Comparison of ENCODE assay signal across 21 cellular contexts in the genomic region with DNA sequence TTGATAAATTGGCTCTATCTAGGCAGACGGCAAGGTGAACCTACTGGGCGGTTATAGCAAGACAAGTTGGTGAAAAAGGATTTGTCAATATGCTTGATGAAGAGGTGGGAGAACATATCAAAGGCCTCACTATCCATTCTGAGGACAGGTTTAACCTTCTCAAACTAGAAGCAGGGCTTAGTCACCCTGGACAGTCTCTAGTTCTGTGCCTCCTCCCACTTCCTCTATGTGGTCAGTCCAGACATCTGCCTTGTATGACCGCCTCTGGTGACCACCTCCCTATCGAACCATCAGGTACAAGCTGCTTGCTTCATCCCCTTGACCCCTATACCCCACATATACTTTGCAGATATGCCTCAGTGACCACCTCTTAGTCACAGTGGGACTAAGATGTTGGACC. TPM values are rescaled to one million over a fixed set of nuclear protein-coding genes. Genes with fewer than 3 reads are reported as not detected.
DNase-seq lines count a peak whose midpoint lies in the region; ATAC-seq and TF ChIP-seq lines count a peak whose summit lies in the region.
"Had no signal": no experiment of that assay in that cellular context is flagged by ENCODE, and none has a peak within 500 bp of the region (broad histone marks: within the 10 kb centered on the region; RNA-seq: fewer than 3 reads in every experiment).

No MANE protein-coding gene starts in this region.

- ATAC-seq in GM23338 (no peak), lower lobe of right lung (no peak), GM21825 (IDR thresholded peaks at IDR 0.05; ENCODE audit: unreplicated experiment) (no peak)
- ATAC-seq: activated T-cell treated with anti-CD3 and anti-CD28 coated beads, Interleukin-2, amount 50 U/mL, for 4 hours; stimulated activated naive CD8-positive, alpha-beta T cell treated with anti-CD3 and anti-CD28 coated beads, Interleukin-15, amount 100 ng/mL, for 72 hours; T-cell had no signal

- H3K27me3 Mint-ChIP-seq in GM23338 (ENCODE audit: insufficient read depth, low read depth, poor library complexity) = peaks cover 18% of the 10 kb centered on the region
- peaks cover 14% of the 10 kb centered on the region for H3K27me3 Mint-ChIP-seq in dendritic cell treated with granulocyte-macrophage colony-stimulating factor and Interleukin-4, amounts not matched to agents 40 ng/mL and 50 ng/mL, for 4 days

- no peak for TF ChIP-seq CTCF in GM23338 (conservative IDR thresholded peaks at IDR 0.05; ENCODE audit: low read depth in 2 of 2)
- no peak for TF ChIP-seq CTCF in dorsolateral prefrontal cortex (IDR thresholded peaks at IDR 0.05 in 54 of 56, conservative IDR thresholded peaks at IDR 0.05 in 2 of 56; ENCODE audit: low read depth in 1 of 56, partially characterized antibody in 56 of 56)
- TF ChIP-seq CTCF in lower lobe of right lung (IDR thresholded peaks at IDR 0.05) = no peak

- H2AFZ ChIP-seq in GM23338 = 0 out of 2 replicates have a peak overlapping the region, but pooled peaks have one; percentile 50

- H3K27ac ChIP-seq in GM23338 (ENCODE audit: low read depth) = no peak overlapping the region
- H3K27ac ChIP-seq in dorsolateral prefrontal cortex = no peak overlapping the region
- no peak overlapping the region for H3K27ac ChIP-seq in lower lobe of right lung
- H3K27ac ChIP-seq: BLaER1 treated with 17β-estradiol and CSF1 and Interleukin-3, amounts not matched to agents 10 nM and 100 nM; thyroid gland; VCaP had no signal

- H3K36me3 ChIP-seq in GM23338 (ENCODE audit: insufficient read depth) (no peaks in the 10 kb centered on the region), lower lobe of right lung (no peaks in the 10 kb centered on the region)
- H3K36me3 ChIP-seq: BLaER1 treated with 17β-estradiol and CSF1 and Interleukin-3, amounts not matched to agents 10 nM and 100 nM; thyroid gland had no signal

- H3K4me1 ChIP-seq in GM23338 (ENCODE audit: insufficient read depth) (peaks cover 21% of the 10 kb centered on the region), lower lobe of right lung (peaks cover 22% of the 10 kb centered on the region)

- H3K9me3 Mint-ChIP-seq in GM23338 = no peaks in the 10 kb centered on the region
- no peaks in the 10 kb centered on the region for H3K9me3 Mint-ChIP-seq in dendritic cell treated with granulocyte-macrophage colony-stimulating factor and Interleukin-4, amounts not matched to agents 40 ng/mL and 50 ng/mL, for 4 days
- H3K9me3 Mint-ChIP-seq: activated T-cell treated with anti-CD3 and anti-CD28 coated beads, Interleukin-2, amount 50 U/mL, for 4 hours; T-cell had no signal

- H3K4me1 Mint-ChIP-seq in GM23338 = peaks cover 46% of the 10 kb centered on the region
- H3K4me1 Mint-ChIP-seq in dendritic cell treated with granulocyte-macrophage colony-stimulating factor and Interleukin-4, amounts not matched to agents 40 ng/mL and 50 ng/mL, for 4 days (ENCODE audit: low read depth) = peaks cover 30% of the 10 kb centered on the region

- H4K20me1 ChIP-seq in GM23338 (replicated peaks; ENCODE audit: insufficient read depth) = no peaks in the 10 kb centered on the region

- no peaks in the 10 kb centered on the region for H3K9me2 ChIP-seq in GM23338 (ENCODE audit: insufficient read depth)

- no peak overlapping the region for H3K27ac Mint-ChIP-seq in GM23338
- peak overlapping the region; percentile 66 for H3K27ac Mint-ChIP-seq in dendritic cell treated with granulocyte-macrophage colony-stimulating factor and Interleukin-4, amounts not matched to agents 40 ng/mL and 50 ng/mL, for 4 days
- H3K27ac Mint-ChIP-seq: activated CD4-positive, alpha-beta T cell treated with anti-CD3 and anti-CD28 coated beads, Interleukin-2, amount 10 ng/mL, durations not matched to agents 24 days and 14 days; progenitor cell of endocrine pancreas; stimulated activated naive CD8-positive, alpha-beta T cell treated with anti-CD3 and anti-CD28 coated beads, Interleukin-15, amount 100 ng/mL, for 72 hours; T-cell had no signal

- DNase-seq in CD1c-positive myeloid dendritic cell (ENCODE audit: extremely low spot score) = peak; percentile 41
- no peak for DNase-seq in GM23338 (ENCODE audit: low spot score)
- DNase-seq in OCI-M1 (lab: John Stamatoyannopoulos, UW) = peak; percentile 87
- DNase-seq in AG20443 (ENCODE audit: low spot score) = no peak
- DNase-seq in dorsolateral prefrontal cortex = no peak
- no peak for DNase-seq in lower lobe of right lung
- DNase-seq: activated CD4-positive, alpha-beta T cell treated with anti-CD3 and anti-CD28 coated beads, Interleukin-2, amount 10 ng/mL, durations not matched to agents 24 days and 14 days; activated naive CD4-positive, alpha-beta T cell treated with Interleukin-2 at 50 U/mL for 16 hours; activated T-cell treated with anti-CD3 and anti-CD28 coated beads, Interleukin-2, amount 50 U/mL, for 4 hours; GOT3; NCI-H1417 treated with DMSO at 0.1 percent for 48 hours; NCI-H2107; NCI-H446; stimulated activated naive CD8-positive, alpha-beta T cell treated with anti-CD3 and anti-CD28 coated beads, Interleukin-15, amount 100 ng/mL, for 72 hours; thyroid gland had no signal

- H3K36me3 Mint-ChIP-seq in GM23338 (ENCODE audit: low read depth) = no peaks in the 10 kb centered on the region
- peaks cover 12% of the 10 kb centered on the region for H3K36me3 Mint-ChIP-seq in dendritic cell treated with granulocyte-macrophage colony-stimulating factor and Interleukin-4, amounts not matched to agents 40 ng/mL and 50 ng/mL, for 4 days (ENCODE audit: low read depth)
- H3K36me3 Mint-ChIP-seq: T-cell had no signal

- H3K9me3 ChIP-seq in lower lobe of right lung = no peaks in the 10 kb centered on the region
- H3K9me3 ChIP-seq: BLaER1 treated with 17β-estradiol and CSF1 and Interleukin-3, amounts not matched to agents 10 nM and 100 nM; thyroid gland had no signal

- no peaks in the 10 kb centered on the region for H3F3A ChIP-seq in GM23338 (replicated peaks; ENCODE audit: low read depth)

- H3K4me3 Mint-ChIP-seq in GM23338 = no peak overlapping the region
- no peak overlapping the region for H3K4me3 Mint-ChIP-seq in dendritic cell treated with granulocyte-macrophage colony-stimulating factor and Interleukin-4, amounts not matched to agents 40 ng/mL and 50 ng/mL, for 4 days
- H3K4me3 Mint-ChIP-seq: activated CD4-positive, alpha-beta T cell treated with anti-CD3 and anti-CD28 coated beads, Interleukin-2, amount 10 ng/mL, durations not matched to agents 24 days and 14 days; activated T-cell treated with anti-CD3 and anti-CD28 coated beads, Interleukin-2, amount 50 U/mL, for 4 hours; stimulated activated naive CD8-positive, alpha-beta T cell treated with anti-CD3 and anti-CD28 coated beads, Interleukin-15, amount 100 ng/mL, for 72 hours; T-cell had no signal

- H3K4me3 ChIP-seq in GM23338 = no peak overlapping the region
- no peak overlapping the region for H3K4me3 ChIP-seq in dorsolateral prefrontal cortex
- H3K4me3 ChIP-seq in lower lobe of right lung = no peak overlapping the region
- H3K4me3 ChIP-seq: BLaER1 treated with 17β-estradiol and CSF1 and Interleukin-3, amounts not matched to agents 10 nM and 100 nM; thyroid gland had no signal

- H3K27me3 ChIP-seq in GM23338 (ENCODE audit: insufficient read depth) = no peaks in the 10 kb centered on the region
- peaks cover 0 to 3% (median 0%) of the 10 kb centered on the region in 45 donors for H3K27me3 ChIP-seq in dorsolateral prefrontal cortex
- no peaks in the 10 kb centered on the region for H3K27me3 ChIP-seq in lower lobe of right lung (ENCODE audit: low read depth)
- H3K27me3 ChIP-seq: BLaER1 treated with 17β-estradiol and CSF1 and Interleukin-3, amounts not matched to agents 10 nM and 100 nM; thyroid gland had no signal

- intact Hi-C loops in dendritic cell treated with granulocyte-macrophage colony-stimulating factor and Interleukin-4, amounts not matched to agents 40 ng/mL and 50 ng/mL, for 4 days (cut with micrococcal nuclease) = loop anchor here (10.0 kb wide), 1 partner anchor 1419 kb away; the partner anchor contains the start of gene FMO4
- intact Hi-C loops in dorsolateral prefrontal cortex (cut with DNase I) (loop anchor here in 1 of 2 donors (10.0 kb wide), 1 partner anchor 179 kb away; the partner anchor contains the start of gene KIFAP3), lower lobe of right lung (cut with DNase I) (no loop called here)

- H3K79me2 ChIP-seq in GM23338 (replicated peaks; ENCODE audit: insufficient read depth) = peaks cover 20% of the 10 kb centered on the region

- no peak overlapping the region for H3K4me2 ChIP-seq in GM23338

TF ChIP-seq in GM23338, 12 proteins besides CTCF, POLR2A, EP300 and RAD21:
- TF ChIP-seq STAT1 (IDR thresholded peaks at IDR 0.05; ENCODE audit: unreplicated experiment) (no peak), NANOG (IDR thresholded peaks at IDR 0.05; ENCODE audit: borderline replicate concordance) (no peak), EZH2phosphoT487 (IDR thresholded peaks at IDR 0.05; ENCODE audit: unreplicated experiment) (no peak), ZNF331 (CRISPR knock-in tag; IDR thresholded peaks at IDR 0.05; ENCODE audit: low read depth) (no peak), POLR2AphosphoS5 (IDR thresholded peaks at IDR 0.05; ENCODE audit: low read depth) (no peak), EZH2 (IDR thresholded peaks at IDR 0.05; ENCODE audit: low read depth, unreplicated experiment) (no peak)

RNA-seq across cellular contexts. Expression of gene SCYL3, which starts 2.3 kb away (rescaled TPM):
- 6.1 and 6.8 TPM in 2 replicates for total RNA-seq in GM23338 (2014; rRNA removed; shearing (Covaris generic))
- polyA plus RNA-seq in GM23338 (2016; fragmentation: Nextera tagmentation; extraction: Ambion mirVana) = 1.8 and 2.2 TPM in 2 replicates
- total RNA-seq in dorsolateral prefrontal cortex = 10 to 100 TPM in 66 of 120 experiments, 1 to 10 TPM in 54; 5.2 to 13.9 (median 10.1) TPM
- 9.9 TPM for total RNA-seq in lower lobe of right lung

Comparison
In these comparisons a context has a peak if more than half of its experiments do, and no peak if none do; other contexts are left out.
1. DNase-seq: peak in CD1c-positive myeloid dendritic cell (single experiment) and OCI-M1 (single experiment); none in GM23338 (single experiment), AG20443 (single experiment), dorsolateral prefrontal cortex (0 of 10) and lower lobe of right lung (single experiment).